ENCODE assay signal across 13 cellular contexts in the genomic region with DNA sequence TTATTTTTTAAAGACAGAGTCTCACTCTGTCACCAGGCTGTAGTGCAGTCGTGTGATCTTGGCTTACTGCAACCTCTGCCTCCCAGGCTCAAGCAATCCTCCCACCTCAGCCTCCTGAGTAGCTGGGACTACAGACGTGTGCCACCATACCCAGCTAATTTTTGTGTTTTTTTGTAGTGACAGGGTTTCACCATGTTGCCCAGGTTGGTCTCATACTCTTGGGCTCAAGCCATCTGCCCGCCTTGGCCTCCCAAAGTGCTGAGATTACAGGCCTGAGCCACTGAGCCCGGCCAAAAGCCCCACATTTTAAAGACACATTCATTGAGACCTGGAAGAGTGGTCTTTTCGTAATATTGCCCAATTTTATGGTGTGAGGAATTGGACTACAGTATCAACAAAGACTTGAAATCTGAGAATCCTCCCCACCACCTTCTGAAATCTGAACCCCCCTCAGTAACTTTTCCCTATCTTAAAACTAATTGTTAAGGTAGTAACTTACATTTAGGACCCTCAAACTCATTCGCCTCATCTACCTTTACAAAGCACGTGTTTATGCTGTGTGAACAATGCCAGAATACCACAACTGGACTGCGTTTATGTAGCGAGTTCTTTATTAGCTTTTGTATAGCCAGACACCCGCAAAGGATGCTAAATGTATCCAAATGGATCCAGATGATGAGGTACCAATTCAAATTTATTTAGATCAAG. TPM values are rescaled to one million over a fixed set of nuclear protein-coding genes. Genes with fewer than 3 reads are reported as not detected.
DNase-seq lines count a peak whose midpoint lies in the region; TF ChIP-seq lines count a peak whose summit lies in the region.
"Had no signal": no experiment of that assay in that cellular context is flagged by ENCODE, and none has a peak within 500 bp of the region (broad histone marks: within the 10 kb centered on the region; RNA-seq: fewer than 3 reads in every experiment).

No MANE protein-coding gene starts in this region.

- no peaks in the 10 kb centered on the region for H3K9me3 Mint-ChIP-seq in progenitor cell of endocrine pancreas (ENCODE audit: low read depth)
- H3K9me3 Mint-ChIP-seq: activated naive CD4-positive, alpha-beta T cell treated with anti-CD3 and anti-CD28 coated beads, Interleukin-2, amount 50 U/mL, for 24 hours had no signal

- DNase-seq in astrocyte of the cerebellum (ENCODE audit: low read depth) (no peak), progenitor cell of endocrine pancreas (ENCODE audit: low spot score, unreplicated experiment) (no peak), HK-2 (ENCODE audit: unreplicated experiment) (no peak), NCI-H1105 (lab: John Stamatoyannopoulos, UW) (no peak), NCI-H128 (lab: John Stamatoyannopoulos, UW; ENCODE audit: unreplicated experiment) (no peak), caudate nucleus (lab: John Stamatoyannopoulos, UW) (no peak)
- DNase-seq: activated CD4-positive, alpha-beta T cell treated with anti-CD3 and anti-CD28 coated beads for 48 hours; AML-193; nucleus accumbens; SHP77 had no signal

- H3K4me3 Mint-ChIP-seq in progenitor cell of endocrine pancreas (ENCODE audit: low read depth), result peak overlapping the region; percentile 85
- H3K4me3 Mint-ChIP-seq: activated naive CD4-positive, alpha-beta T cell treated with anti-CD3 and anti-CD28 coated beads, Interleukin-2, amount 50 U/mL, for 24 hours had no signal

- H3K9me3 ChIP-seq in iPS-15b (ENCODE audit: control insufficient read depth, insufficient read depth, low read length), result no peaks in the 10 kb centered on the region

- H3K4me1 Mint-ChIP-seq in progenitor cell of endocrine pancreas (ENCODE audit: low read depth), result peaks cover 71% of the 10 kb centered on the region

- peaks cover 32% of the 10 kb centered on the region for H3K4me1 ChIP-seq in iPS-15b (ENCODE audit: control insufficient read depth, insufficient read depth, low read length)

- in situ Hi-C loops in astrocyte of the cerebellum (cut with HindIII; ENCODE audit: low sequenced_read_pairs), result loop anchor here (25.0 kb wide), 1 partner anchor 111 kb away; no protein-coding TSS in a partner anchor

- peak overlapping the region; percentile 94 for H3K27ac Mint-ChIP-seq in progenitor cell of endocrine pancreas
- H3K27ac Mint-ChIP-seq: activated naive CD4-positive, alpha-beta T cell treated with anti-CD3 and anti-CD28 coated beads, Interleukin-2, amount 50 U/mL, for 24 hours had no signal

- peaks cover 2% of the 10 kb centered on the region for H3K36me3 Mint-ChIP-seq in progenitor cell of endocrine pancreas (ENCODE audit: insufficient read depth)
- H3K36me3 Mint-ChIP-seq: activated naive CD4-positive, alpha-beta T cell treated with anti-CD3 and anti-CD28 coated beads, Interleukin-2, amount 50 U/mL, for 24 hours had no signal

- H3K9ac ChIP-seq in iPS-15b (ENCODE audit: low read depth, low read length), result peak overlapping the region; percentile 9

- H3K27ac ChIP-seq in C4-2B, result peak overlapping the region; percentile 45
- no peak overlapping the region for H3K27ac ChIP-seq in caudate nucleus (ENCODE audit: low read depth, low read length)

- TF ChIP-seq CTCF in C4-2B (conservative IDR thresholded peaks at IDR 0.05) (no peak), astrocyte of the cerebellum (IDR thresholded peaks at IDR 0.05; ENCODE audit: low read depth, low read length, missing control alignments) (no peak), progenitor cell of endocrine pancreas (IDR thresholded peaks at IDR 0.05; ENCODE audit: unreplicated experiment) (no peak)

- H3K36me3 ChIP-seq in iPS-15b (ENCODE audit: control insufficient read depth, insufficient read depth, low read length), result no peaks in the 10 kb centered on the region

- H3K27me3 ChIP-seq in iPS-15b (ENCODE audit: control insufficient read depth, insufficient read depth, low read length), result peaks cover 6% of the 10 kb centered on the region

- peak overlapping the region; percentile 92 for H3K4me3 ChIP-seq in astrocyte of the cerebellum (ENCODE audit: low read depth, low read length)
- H3K4me3 ChIP-seq in iPS-15b (ENCODE audit: low read depth, low read length), result no peak overlapping the region

- H3K27me3 Mint-ChIP-seq in progenitor cell of endocrine pancreas, result no peaks in the 10 kb centered on the region

RNA-seq across cellular contexts. Expression of gene ERRFI1, which starts 2.7 kb away (rescaled TPM):
- 138 and 139 TPM in 2 replicates for total RNA-seq in progenitor cell of endocrine pancreas
